Comparison of ENCODE assay signal across 20 cellular contexts in genomic region chr1:228836954-228837481, GRCh38.
A peak's percentile ranks its signal among the peaks of the same experiment; 100 is the strongest.
DNase-seq lines count a peak whose midpoint lies in the region; ATAC-seq and TF ChIP-seq lines count a peak whose summit lies in the region.
"Had no signal": no experiment of that assay in that cellular context is flagged by ENCODE, and none has a peak within 500 bp of the region (broad histone marks: within the 10 kb centered on the region; RNA-seq: fewer than 3 reads in every experiment).

No MANE protein-coding gene starts in this region.

- H3K4me1 ChIP-seq in PC-3 (ENCODE audit: insufficient read depth, low read length), result peaks cover 44% of the 10 kb centered on the region
- no peaks in the 10 kb centered on the region for H3K4me1 ChIP-seq in urinary bladder (ENCODE audit: insufficient read depth)
- H3K4me1 ChIP-seq in prostate gland (replicated peaks), result no peaks in the 10 kb centered on the region
- H3K4me1 ChIP-seq in suprapubic skin, result peaks cover 19% of the 10 kb centered on the region

- H3K27me3 Mint-ChIP-seq in nephron (ENCODE audit: low read depth), result peaks cover 45% of the 10 kb centered on the region
- H3K27me3 Mint-ChIP-seq: naive B cell had no signal

- H3K4me3 ChIP-seq in PC-3 (ENCODE audit: low read length) (no peak overlapping the region), dorsolateral prefrontal cortex (peak overlapping the region in 23 of 59 donors; percentile 0 to 62 (median 23)), urinary bladder (ENCODE audit: low read depth, low read length) (no peak overlapping the region), prostate gland (no peak overlapping the region), suprapubic skin (no peak overlapping the region)
- H3K4me3 ChIP-seq: adrenal gland, ovary had no signal

- no peak overlapping the region for H3K4me3 Mint-ChIP-seq in nephron
- H3K4me3 Mint-ChIP-seq: effector memory CD8-positive, alpha-beta T cell; naive B cell; stimulated activated naive CD8-positive, alpha-beta T cell treated with anti-CD3 and anti-CD28 coated beads, Interleukin-15, amount 100 ng/mL, for 72 hours; T-helper 1 cell treated with Interleukin-12 subunit alpha and Interleukin-12 subunit beta and Interleukin-4 antibody, amounts not matched to agents 30 μg/mL and 1 μg/mL, for 36 hours had no signal

- H2AFZ ChIP-seq in PC-3 (ENCODE audit: low read length), result no peak overlapping the region

- ATAC-seq in PC-3, result no peak
- ATAC-seq: effector memory CD8-positive, alpha-beta T cell; stimulated activated naive CD8-positive, alpha-beta T cell treated with anti-CD3 and anti-CD28 coated beads, Interleukin-15, amount 100 ng/mL, for 72 hours had no signal

- H3K9me2 ChIP-seq in PC-3 (replicated peaks; ENCODE audit: low read length), result no peaks in the 10 kb centered on the region

- peaks cover 20% of the 10 kb centered on the region; the same call in 1 of the 2 replicates for H3K27me3 ChIP-seq in PC-3 (ENCODE audit: low read length)
- H3K27me3 ChIP-seq in dorsolateral prefrontal cortex, result peaks cover 0 to 9% (median 0%) of the 10 kb centered on the region in 45 donors
- no peaks in the 10 kb centered on the region for H3K27me3 ChIP-seq in prostate gland (replicated peaks; ENCODE audit: insufficient read depth)
- H3K27me3 ChIP-seq in suprapubic skin, result peaks cover 7% of the 10 kb centered on the region
- H3K27me3 ChIP-seq: adrenal gland, ovary had no signal

- peak overlapping the region in 2 of 3 experiments; percentile 61 to 89 for H3K27ac Mint-ChIP-seq in nephron
- H3K27ac Mint-ChIP-seq: effector memory CD8-positive, alpha-beta T cell; stimulated activated naive CD8-positive, alpha-beta T cell treated with anti-CD3 and anti-CD28 coated beads, Interleukin-15, amount 100 ng/mL, for 72 hours; T-helper 1 cell treated with Interleukin-12 subunit alpha and Interleukin-12 subunit beta and Interleukin-4 antibody, amounts not matched to agents 30 μg/mL and 1 μg/mL, for 36 hours had no signal

- H3K4me2 ChIP-seq in PC-3 (ENCODE audit: low read length), result no peak overlapping the region

- H3K36me3 Mint-ChIP-seq in nephron (ENCODE audit: low read depth), result no peaks in the 10 kb centered on the region
- H3K36me3 Mint-ChIP-seq: naive B cell had no signal

- peak; percentile 47 for DNase-seq in PC-3
- no peak for DNase-seq in dorsolateral prefrontal cortex
- DNase-seq in prostate gland (ENCODE audit: low spot score), result no peak
- no peak for DNase-seq in NCI-H748 treated with DMSO at 0.1 percent for 48 hours (lab: John Stamatoyannopoulos, UW)
- DNase-seq in suprapubic skin (ENCODE audit: low spot score in 2 of 2), result no peak
- DNase-seq: activated gamma-delta T cell; adrenal gland; central memory CD4-positive, alpha-beta T cell; effector memory CD8-positive, alpha-beta T cell; EL; naive B cell; NCI-H1436; NCI-H524 treated with DMSO at 0.1 percent for 48 hours; Right ventricle myocardium superior; stimulated activated CD4-positive, alpha-beta T cell treated with anti-CD3 and anti-CD28 coated beads, Interleukin-2, amount 100 ng/mL, for 48 hours; stimulated activated naive CD8-positive, alpha-beta T cell treated with anti-CD3 and anti-CD28 coated beads, Interleukin-15, amount 100 ng/mL, for 72 hours had no signal

- intact Hi-C loops in PC-3 (cut with micrococcal nuclease), result no loop called here
- intact Hi-C loops in dorsolateral prefrontal cortex (cut with DNase I), result loop anchor here (5.0 to 10.0 kb wide), 4 partner anchors 100 to 388 kb away; partner anchors contain the start of gene RHOU (in 1 of the 2)
- intact Hi-C loops in prostate gland (cut with DNase I), result no loop called here

- peak overlapping the region; percentile 65 for H3K27ac ChIP-seq in PC-3 (ENCODE audit: low read length)
- peak overlapping the region; percentile 11 to 99 (median 93) for H3K27ac ChIP-seq in dorsolateral prefrontal cortex
- H3K27ac ChIP-seq in urinary bladder (ENCODE audit: low read depth), result peak overlapping the region; percentile 88
- H3K27ac ChIP-seq in prostate gland, result no peak overlapping the region
- no peak overlapping the region for H3K27ac ChIP-seq in suprapubic skin

- H3K4me1 Mint-ChIP-seq in nephron, result peaks cover 30% of the 10 kb centered on the region
- H3K4me1 Mint-ChIP-seq: naive B cell had no signal

- CTCF ChIA-PET in PC-3 (lab: Charles Lee), result no interaction called here

- no peaks in the 10 kb centered on the region for H3K9me3 Mint-ChIP-seq in nephron
- H3K9me3 Mint-ChIP-seq: effector memory CD8-positive, alpha-beta T cell; stimulated activated naive CD8-positive, alpha-beta T cell treated with anti-CD3 and anti-CD28 coated beads, Interleukin-15, amount 100 ng/mL, for 72 hours; T-helper 1 cell treated with Interleukin-12 subunit alpha and Interleukin-12 subunit beta and Interleukin-4 antibody, amounts not matched to agents 30 μg/mL and 1 μg/mL, for 36 hours had no signal

- H4K20me1 ChIP-seq in PC-3 (ENCODE audit: low read length), result no peaks in the 10 kb centered on the region

- TF ChIP-seq CTCF in PC-3 (conservative IDR thresholded peaks at IDR 0.05; ENCODE audit: low read depth, low read length) (no peak), dorsolateral prefrontal cortex (IDR thresholded peaks at IDR 0.05 in 54 of 56, conservative IDR thresholded peaks at IDR 0.05 in 2 of 56; ENCODE audit: low read depth in 1 of 56, partially characterized antibody in 56 of 56) (no peak), nephron (IDR thresholded peaks at IDR 0.05; ENCODE audit: unreplicated experiment in 3 of 3) (no peak), prostate gland (IDR thresholded peaks at IDR 0.05) (no peak), suprapubic skin (IDR thresholded peaks at IDR 0.05) (no peak)

- POLR2A ChIA-PET in PC-3 (lab: Charles Lee; ENCODE audit: unreplicated experiment), result interaction anchor here (0.6 kb wide), 1 partner anchor 35 kb away, joined by 7 read pairs; no protein-coding TSS in a partner anchor

- H3K9me3 ChIP-seq in PC-3 (ENCODE audit: low read length) (no peaks in the 10 kb centered on the region), prostate gland (no peaks in the 10 kb centered on the region), suprapubic skin (no peaks in the 10 kb centered on the region)
- H3K9me3 ChIP-seq: adrenal gland, ovary had no signal

- WGBS in urinary bladder, result 88% methylated on average over 10 of the region's 10 CpGs
- WGBS in prostate gland, result 87% methylated on average over 10 of the region's 10 CpGs
- WGBS in suprapubic skin, result 87% methylated on average over 10 of the region's 10 CpGs

- H3K9ac ChIP-seq in PC-3 (ENCODE audit: low read length), result 0 out of 2 replicates have a peak overlapping the region, but pooled peaks have one; percentile 34

- no TSS peak for BruUV-seq in PC-3 (replicated peaks; lab: Mats Ljungman, UMichigan)

- TF ChIP-seq EP300 in suprapubic skin (IDR thresholded peaks at IDR 0.05), result no peak

- H3K36me3 ChIP-seq in PC-3 (ENCODE audit: low read depth, low read length), result no peaks in the 10 kb centered on the region
- H3K36me3 ChIP-seq in urinary bladder (ENCODE audit: insufficient read depth), result no peaks in the 10 kb centered on the region
- H3K36me3 ChIP-seq in prostate gland, result no peaks in the 10 kb centered on the region
- H3K36me3 ChIP-seq in suprapubic skin, result no peaks in the 10 kb centered on the region
- H3K36me3 ChIP-seq: adrenal gland, ovary had no signal

- H3K79me2 ChIP-seq in PC-3 (ENCODE audit: low read length), result no peaks in the 10 kb centered on the region

- H3F3A ChIP-seq in PC-3 (ENCODE audit: low read length, unreplicated experiment), result no peaks in the 10 kb centered on the region

- TF ChIP-seq POLR2A in prostate gland (IDR thresholded peaks at IDR 0.05), result no peak
- TF ChIP-seq POLR2A in suprapubic skin (IDR thresholded peaks at IDR 0.05), result no peak

Comparison
In these comparisons a context has a peak if more than half of its experiments do, and no peak if none do; other contexts are left out.
1. H3K27ac ChIP-seq: peak in PC-3 (single experiment), dorsolateral prefrontal cortex (59 of 59) and urinary bladder (single experiment); none in prostate gland (0 of 2) and suprapubic skin (single experiment).
2. intact Hi-C loops: an anchor here in dorsolateral prefrontal cortex (5.0 to 10.0 kb wide); none called in PC-3 and prostate gland.